ENCODE assay signal across 1 cellular context in the genomic region with DNA sequence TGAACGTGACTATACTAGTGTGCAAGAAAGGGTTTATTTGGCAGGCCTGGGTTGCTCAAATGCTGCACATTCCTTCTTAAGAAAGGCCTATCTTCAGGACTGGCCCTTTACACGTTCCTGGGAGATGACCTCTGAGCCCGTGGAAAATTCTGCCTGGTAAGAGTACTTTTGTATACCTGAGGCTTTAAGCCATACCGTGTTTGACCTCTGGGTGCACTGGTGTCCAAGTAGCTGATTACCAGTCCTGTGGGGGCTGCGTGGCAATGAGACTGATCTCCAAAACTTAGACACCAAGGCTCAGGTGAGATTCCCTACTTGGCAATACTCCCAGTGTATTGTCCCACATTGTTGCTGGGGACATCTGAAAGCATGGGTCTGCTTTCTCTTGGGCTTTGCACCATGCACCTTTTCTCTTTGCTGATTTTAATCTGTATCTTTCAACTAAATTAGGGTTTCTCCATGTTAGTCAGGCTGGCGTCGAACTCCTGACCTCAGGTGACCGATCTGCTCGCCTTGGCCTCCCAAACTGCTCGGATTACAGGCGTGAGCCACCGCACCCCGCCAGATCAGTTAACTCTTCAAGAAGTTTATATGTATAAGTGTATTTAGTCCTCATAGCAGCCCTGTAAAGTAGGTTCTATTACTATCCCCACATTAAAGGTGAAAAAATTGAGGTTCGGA.
TF ChIP-seq lines count a peak whose summit lies in the region.

No MANE protein-coding gene starts in this region.

TF ChIP-seq in HepG2, 621 proteins besides CTCF, POLR2A, EP300 and RAD21 (continued from another document and continues in another):
- TF ChIP-seq ZNF737 (CRISPR knock-in tag; IDR thresholded peaks at IDR 0.05; ENCODE audit: borderline replicate concordance) (no peak), ATF7 (IDR thresholded peaks at IDR 0.05) (no peak), ATF7 (CRISPR knock-in tag; IDR thresholded peaks at IDR 0.05) (no peak), TBX2 (CRISPR knock-in tag; IDR thresholded peaks at IDR 0.05; ENCODE audit: borderline replicate concordance) (peak; percentile 55; the same call in 1 of the 2 replicates), KAT7 (CRISPR knock-in tag; IDR thresholded peaks at IDR 0.05; ENCODE audit: borderline replicate concordance) (no peak), TCF7L2 (IDR thresholded peaks at IDR 0.05; ENCODE audit: low read depth, low read length) (no peak), RXRA (CRISPR knock-in tag; IDR thresholded peaks at IDR 0.05) (peak; percentile 57; the same call in 1 of the 2 replicates), STAT5B (CRISPR knock-in tag; IDR thresholded peaks at IDR 0.05) (no peak), ZFP37 (CRISPR knock-in tag; IDR thresholded peaks at IDR 0.05; ENCODE audit: borderline replicate concordance) (no peak), ZNF75D (CRISPR knock-in tag; IDR thresholded peaks at IDR 0.05; ENCODE audit: borderline replicate concordance) (no peak), TMF1 (CRISPR knock-in tag; IDR thresholded peaks at IDR 0.05; ENCODE audit: low read depth) (no peak), ZNF850 (CRISPR knock-in tag; conservative IDR thresholded peaks at IDR 0.05) (no peak), KDM2A (CRISPR knock-in tag; IDR thresholded peaks at IDR 0.05; ENCODE audit: borderline replicate concordance, low read depth) (no peak), TBL1XR1 (IDR thresholded peaks at IDR 0.05; ENCODE audit: borderline replicate concordance, low read length, partially characterized antibody) (no peak), DPF2 (CRISPR knock-in tag; IDR thresholded peaks at IDR 0.05; ENCODE audit: borderline replicate concordance, low read depth) (0 out of 2 replicates have a peak, but pooled peaks have one; percentile 16), ZNF772 (CRISPR knock-in tag; IDR thresholded peaks at IDR 0.05) (no peak), CENPX (CRISPR knock-in tag; IDR thresholded peaks at IDR 0.05) (no peak), CBX2 (IDR thresholded peaks at IDR 0.05; ENCODE audit: low read depth, low read length) (no peak), CBX2 (CRISPR knock-in tag; IDR thresholded peaks at IDR 0.05; ENCODE audit: low read depth) (no peak), NR2F6 (IDR thresholded peaks at IDR 0.05) (peak; percentile 50), NR2F6 (CRISPR knock-in tag; IDR thresholded peaks at IDR 0.05) (no peak; the same call in 1 of the 2 replicates), NKX3-1 (CRISPR knock-in tag; IDR thresholded peaks at IDR 0.05) (no peak), ZNF776 (CRISPR knock-in tag; IDR thresholded peaks at IDR 0.05) (no peak), ZNF296 (CRISPR knock-in tag; conservative IDR thresholded peaks at IDR 0.05) (no peak), KDM4B (CRISPR knock-in tag; IDR thresholded peaks at IDR 0.05) (no peak), ZC3H13 (CRISPR knock-in tag; IDR thresholded peaks at IDR 0.05) (no peak), NFE2L1 (CRISPR knock-in tag; IDR thresholded peaks at IDR 0.05; ENCODE audit: borderline replicate concordance) (no peak)
- TF ChIP-seq, protein P1, sequence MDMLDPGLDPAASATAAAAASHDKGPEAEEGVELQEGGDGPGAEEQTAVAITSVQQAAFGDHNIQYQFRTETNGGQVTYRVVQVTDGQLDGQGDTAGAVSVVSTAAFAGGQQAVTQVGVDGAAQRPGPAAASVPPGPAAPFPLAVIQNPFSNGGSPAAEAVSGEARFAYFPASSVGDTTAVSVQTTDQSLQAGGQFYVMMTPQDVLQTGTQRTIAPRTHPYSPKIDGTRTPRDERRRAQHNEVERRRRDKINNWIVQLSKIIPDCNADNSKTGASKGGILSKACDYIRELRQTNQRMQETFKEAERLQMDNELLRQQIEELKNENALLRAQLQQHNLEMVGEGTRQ (IDR thresholded peaks at IDR 0.05; ENCODE audit: low read depth, low read length): no peak
- TF ChIP-seq, protein P1 (CRISPR knock-in tag; IDR thresholded peaks at IDR 0.05; ENCODE audit: borderline replicate concordance): no peak
- TF ChIP-seq, protein P2, sequence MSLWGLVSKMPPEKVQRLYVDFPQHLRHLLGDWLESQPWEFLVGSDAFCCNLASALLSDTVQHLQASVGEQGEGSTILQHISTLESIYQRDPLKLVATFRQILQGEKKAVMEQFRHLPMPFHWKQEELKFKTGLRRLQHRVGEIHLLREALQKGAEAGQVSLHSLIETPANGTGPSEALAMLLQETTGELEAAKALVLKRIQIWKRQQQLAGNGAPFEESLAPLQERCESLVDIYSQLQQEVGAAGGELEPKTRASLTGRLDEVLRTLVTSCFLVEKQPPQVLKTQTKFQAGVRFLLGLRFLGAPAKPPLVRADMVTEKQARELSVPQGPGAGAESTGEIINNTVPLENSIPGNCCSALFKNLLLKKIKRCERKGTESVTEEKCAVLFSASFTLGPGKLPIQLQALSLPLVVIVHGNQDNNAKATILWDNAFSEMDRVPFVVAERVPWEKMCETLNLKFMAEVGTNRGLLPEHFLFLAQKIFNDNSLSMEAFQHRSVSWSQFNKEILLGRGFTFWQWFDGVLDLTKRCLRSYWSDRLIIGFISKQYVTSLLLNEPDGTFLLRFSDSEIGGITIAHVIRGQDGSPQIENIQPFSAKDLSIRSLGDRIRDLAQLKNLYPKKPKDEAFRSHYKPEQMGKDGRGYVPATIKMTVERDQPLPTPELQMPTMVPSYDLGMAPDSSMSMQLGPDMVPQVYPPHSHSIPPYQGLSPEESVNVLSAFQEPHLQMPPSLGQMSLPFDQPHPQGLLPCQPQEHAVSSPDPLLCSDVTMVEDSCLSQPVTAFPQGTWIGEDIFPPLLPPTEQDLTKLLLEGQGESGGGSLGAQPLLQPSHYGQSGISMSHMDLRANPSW (CRISPR knock-in tag; IDR thresholded peaks at IDR 0.05; ENCODE audit: borderline replicate concordance): no peak
- TF ChIP-seq, protein P3, sequence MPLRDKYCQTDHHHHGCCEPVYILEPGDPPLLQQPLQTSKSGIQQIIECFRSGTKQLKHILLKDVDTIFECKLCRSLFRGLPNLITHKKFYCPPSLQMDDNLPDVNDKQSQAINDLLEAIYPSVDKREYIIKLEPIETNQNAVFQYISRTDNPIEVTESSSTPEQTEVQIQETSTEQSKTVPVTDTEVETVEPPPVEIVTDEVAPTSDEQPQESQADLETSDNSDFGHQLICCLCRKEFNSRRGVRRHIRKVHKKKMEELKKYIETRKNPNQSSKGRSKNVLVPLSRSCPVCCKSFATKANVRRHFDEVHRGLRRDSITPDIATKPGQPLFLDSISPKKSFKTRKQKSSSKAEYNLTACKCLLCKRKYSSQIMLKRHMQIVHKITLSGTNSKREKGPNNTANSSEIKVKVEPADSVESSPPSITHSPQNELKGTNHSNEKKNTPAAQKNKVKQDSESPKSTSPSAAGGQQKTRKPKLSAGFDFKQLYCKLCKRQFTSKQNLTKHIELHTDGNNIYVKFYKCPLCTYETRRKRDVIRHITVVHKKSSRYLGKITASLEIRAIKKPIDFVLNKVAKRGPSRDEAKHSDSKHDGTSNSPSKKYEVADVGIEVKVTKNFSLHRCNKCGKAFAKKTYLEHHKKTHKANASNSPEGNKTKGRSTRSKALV (CRISPR knock-in tag; IDR thresholded peaks at IDR 0.05): no peak
- TF ChIP-seq, protein P4, sequence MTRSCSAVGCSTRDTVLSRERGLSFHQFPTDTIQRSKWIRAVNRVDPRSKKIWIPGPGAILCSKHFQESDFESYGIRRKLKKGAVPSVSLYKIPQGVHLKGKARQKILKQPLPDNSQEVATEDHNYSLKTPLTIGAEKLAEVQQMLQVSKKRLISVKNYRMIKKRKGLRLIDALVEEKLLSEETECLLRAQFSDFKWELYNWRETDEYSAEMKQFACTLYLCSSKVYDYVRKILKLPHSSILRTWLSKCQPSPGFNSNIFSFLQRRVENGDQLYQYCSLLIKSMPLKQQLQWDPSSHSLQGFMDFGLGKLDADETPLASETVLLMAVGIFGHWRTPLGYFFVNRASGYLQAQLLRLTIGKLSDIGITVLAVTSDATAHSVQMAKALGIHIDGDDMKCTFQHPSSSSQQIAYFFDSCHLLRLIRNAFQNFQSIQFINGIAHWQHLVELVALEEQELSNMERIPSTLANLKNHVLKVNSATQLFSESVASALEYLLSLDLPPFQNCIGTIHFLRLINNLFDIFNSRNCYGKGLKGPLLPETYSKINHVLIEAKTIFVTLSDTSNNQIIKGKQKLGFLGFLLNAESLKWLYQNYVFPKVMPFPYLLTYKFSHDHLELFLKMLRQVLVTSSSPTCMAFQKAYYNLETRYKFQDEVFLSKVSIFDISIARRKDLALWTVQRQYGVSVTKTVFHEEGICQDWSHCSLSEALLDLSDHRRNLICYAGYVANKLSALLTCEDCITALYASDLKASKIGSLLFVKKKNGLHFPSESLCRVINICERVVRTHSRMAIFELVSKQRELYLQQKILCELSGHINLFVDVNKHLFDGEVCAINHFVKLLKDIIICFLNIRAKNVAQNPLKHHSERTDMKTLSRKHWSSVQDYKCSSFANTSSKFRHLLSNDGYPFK (CRISPR knock-in tag; IDR thresholded peaks at IDR 0.05; ENCODE audit: borderline replicate concordance): no peak
- TF ChIP-seq, protein P5, sequence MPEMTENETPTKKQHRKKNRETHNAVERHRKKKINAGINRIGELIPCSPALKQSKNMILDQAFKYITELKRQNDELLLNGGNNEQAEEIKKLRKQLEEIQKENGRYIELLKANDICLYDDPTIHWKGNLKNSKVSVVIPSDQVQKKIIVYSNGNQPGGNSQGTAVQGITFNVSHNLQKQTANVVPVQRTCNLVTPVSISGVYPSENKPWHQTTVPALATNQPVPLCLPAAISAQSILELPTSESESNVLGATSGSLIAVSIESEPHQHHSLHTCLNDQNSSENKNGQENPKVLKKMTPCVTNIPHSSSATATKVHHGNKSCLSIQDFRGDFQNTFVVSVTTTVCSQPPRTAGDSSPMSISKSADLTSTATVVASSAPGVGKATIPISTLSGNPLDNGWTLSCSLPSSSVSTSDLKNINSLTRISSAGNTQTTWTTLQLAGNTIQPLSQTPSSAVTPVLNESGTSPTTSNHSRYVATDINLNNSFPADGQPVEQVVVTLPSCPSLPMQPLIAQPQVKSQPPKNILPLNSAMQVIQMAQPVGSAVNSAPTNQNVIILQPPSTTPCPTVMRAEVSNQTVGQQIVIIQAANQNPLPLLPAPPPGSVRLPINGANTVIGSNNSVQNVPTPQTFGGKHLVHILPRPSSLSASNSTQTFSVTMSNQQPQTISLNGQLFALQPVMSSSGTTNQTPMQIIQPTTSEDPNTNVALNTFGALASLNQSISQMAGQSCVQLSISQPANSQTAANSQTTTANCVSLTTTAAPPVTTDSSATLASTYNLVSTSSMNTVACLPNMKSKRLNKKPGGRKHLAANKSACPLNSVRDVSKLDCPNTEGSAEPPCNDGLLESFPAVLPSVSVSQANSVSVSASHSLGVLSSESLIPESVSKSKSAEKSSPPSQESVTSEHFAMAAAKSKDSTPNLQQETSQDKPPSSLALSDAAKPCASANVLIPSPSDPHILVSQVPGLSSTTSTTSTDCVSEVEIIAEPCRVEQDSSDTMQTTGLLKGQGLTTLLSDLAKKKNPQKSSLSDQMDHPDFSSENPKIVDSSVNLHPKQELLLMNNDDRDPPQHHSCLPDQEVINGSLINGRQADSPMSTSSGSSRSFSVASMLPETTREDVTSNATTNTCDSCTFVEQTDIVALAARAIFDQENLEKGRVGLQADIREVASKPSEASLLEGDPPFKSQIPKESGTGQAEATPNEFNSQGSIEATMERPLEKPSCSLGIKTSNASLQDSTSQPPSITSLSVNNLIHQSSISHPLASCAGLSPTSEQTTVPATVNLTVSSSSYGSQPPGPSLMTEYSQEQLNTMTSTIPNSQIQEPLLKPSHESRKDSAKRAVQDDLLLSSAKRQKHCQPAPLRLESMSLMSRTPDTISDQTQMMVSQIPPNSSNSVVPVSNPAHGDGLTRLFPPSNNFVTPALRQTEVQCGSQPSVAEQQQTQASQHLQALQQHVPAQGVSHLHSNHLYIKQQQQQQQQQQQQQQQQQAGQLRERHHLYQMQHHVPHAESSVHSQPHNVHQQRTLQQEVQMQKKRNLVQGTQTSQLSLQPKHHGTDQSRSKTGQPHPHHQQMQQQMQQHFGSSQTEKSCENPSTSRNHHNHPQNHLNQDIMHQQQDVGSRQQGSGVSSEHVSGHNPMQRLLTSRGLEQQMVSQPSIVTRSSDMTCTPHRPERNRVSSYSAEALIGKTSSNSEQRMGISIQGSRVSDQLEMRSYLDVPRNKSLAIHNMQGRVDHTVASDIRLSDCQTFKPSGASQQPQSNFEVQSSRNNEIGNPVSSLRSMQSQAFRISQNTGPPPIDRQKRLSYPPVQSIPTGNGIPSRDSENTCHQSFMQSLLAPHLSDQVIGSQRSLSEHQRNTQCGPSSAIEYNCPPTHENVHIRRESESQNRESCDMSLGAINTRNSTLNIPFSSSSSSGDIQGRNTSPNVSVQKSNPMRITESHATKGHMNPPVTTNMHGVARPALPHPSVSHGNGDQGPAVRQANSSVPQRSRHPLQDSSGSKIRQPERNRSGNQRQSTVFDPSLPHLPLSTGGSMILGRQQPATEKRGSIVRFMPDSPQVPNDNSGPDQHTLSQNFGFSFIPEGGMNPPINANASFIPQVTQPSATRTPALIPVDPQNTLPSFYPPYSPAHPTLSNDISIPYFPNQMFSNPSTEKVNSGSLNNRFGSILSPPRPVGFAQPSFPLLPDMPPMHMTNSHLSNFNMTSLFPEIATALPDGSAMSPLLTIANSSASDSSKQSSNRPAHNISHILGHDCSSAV (CRISPR knock-in tag; IDR thresholded peaks at IDR 0.05; ENCODE audit: borderline replicate concordance): no peak
- TF ChIP-seq, protein P6, sequence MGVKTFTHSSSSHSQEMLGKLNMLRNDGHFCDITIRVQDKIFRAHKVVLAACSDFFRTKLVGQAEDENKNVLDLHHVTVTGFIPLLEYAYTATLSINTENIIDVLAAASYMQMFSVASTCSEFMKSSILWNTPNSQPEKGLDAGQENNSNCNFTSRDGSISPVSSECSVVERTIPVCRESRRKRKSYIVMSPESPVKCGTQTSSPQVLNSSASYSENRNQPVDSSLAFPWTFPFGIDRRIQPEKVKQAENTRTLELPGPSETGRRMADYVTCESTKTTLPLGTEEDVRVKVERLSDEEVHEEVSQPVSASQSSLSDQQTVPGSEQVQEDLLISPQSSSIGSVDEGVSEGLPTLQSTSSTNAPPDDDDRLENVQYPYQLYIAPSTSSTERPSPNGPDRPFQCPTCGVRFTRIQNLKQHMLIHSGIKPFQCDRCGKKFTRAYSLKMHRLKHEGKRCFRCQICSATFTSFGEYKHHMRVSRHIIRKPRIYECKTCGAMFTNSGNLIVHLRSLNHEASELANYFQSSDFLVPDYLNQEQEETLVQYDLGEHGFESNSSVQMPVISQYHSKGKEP (CRISPR knock-in tag; IDR thresholded peaks at IDR 0.05): no peak
